Comparison of ENCODE assay signal across 10 cellular contexts in genomic region chr3:24519368-24520100, GRCh38. TPM values are rescaled to one million over a fixed set of nuclear protein-coding genes. Genes with fewer than 3 reads are reported as not detected.
DNase-seq lines count a peak whose midpoint lies in the region; ATAC-seq and TF ChIP-seq lines count a peak whose summit lies in the region.
"Had no signal": no experiment of that assay in that cellular context is flagged by ENCODE, and none has a peak within 500 bp of the region (broad histone marks: within the 10 kb centered on the region; RNA-seq: fewer than 3 reads in every experiment).

No MANE protein-coding gene starts in this region.

- no peak overlapping the region for H3K4me3 Mint-ChIP-seq in stimulated activated naive CD8-positive, alpha-beta T cell treated with anti-CD3 and anti-CD28 coated beads, Interleukin-15, amount 100 ng/mL, for 72 hours
- H3K4me3 Mint-ChIP-seq in CD8-positive, alpha-beta T cell, result no peak overlapping the region
- H3K4me3 Mint-ChIP-seq in activated CD4-positive, alpha-beta T cell treated with anti-CD3 and anti-CD28 coated beads, Interleukin-2, amount 10 ng/mL, durations not matched to agents 7 days and 5 days, result no peak overlapping the region
- H3K4me3 Mint-ChIP-seq: CD4-positive, CD25-positive, alpha-beta regulatory T cell had no signal

- H3K36me3 ChIP-seq in CD8-positive, alpha-beta T cell (ENCODE audit: insufficient read depth, low read length), result no peaks in the 10 kb centered on the region

- no peaks in the 10 kb centered on the region for H3K36me3 Mint-ChIP-seq in CD8-positive, alpha-beta T cell
- H3K36me3 Mint-ChIP-seq in activated CD4-positive, alpha-beta T cell treated with anti-CD3 and anti-CD28 coated beads, Interleukin-2, amount 10 ng/mL, durations not matched to agents 7 days and 5 days (ENCODE audit: low read depth), result no peaks in the 10 kb centered on the region
- H3K36me3 Mint-ChIP-seq: CD4-positive, CD25-positive, alpha-beta regulatory T cell had no signal

- no peak overlapping the region for H3K4me3 ChIP-seq in cardiac fibroblast (replicated peaks in 1 of 2; ENCODE audit: low read depth in 2 of 2, low read length in 2 of 2)
- no peak overlapping the region for H3K4me3 ChIP-seq in CD8-positive, alpha-beta T cell (ENCODE audit: low read depth, low read length)

- POLR2A ChIA-PET in CD8-positive, alpha-beta T cell (lab: Charles Lee), result no interaction called here
- POLR2A ChIA-PET in activated CD4-positive, alpha-beta T cell treated with anti-CD3 and anti-CD28 coated beads, Interleukin-2, amount 10 ng/mL, durations not matched to agents 7 days and 5 days (lab: Charles Lee), result no interaction called here

- TF ChIP-seq CTCF in cardiac fibroblast (IDR thresholded peaks at IDR 0.05; ENCODE audit: low read depth, low read length), result no peak
- no peak for TF ChIP-seq CTCF in CD8-positive, alpha-beta T cell (IDR thresholded peaks at IDR 0.05)

- DNase-seq in stimulated activated naive CD8-positive, alpha-beta T cell treated with anti-CD3 and anti-CD28 coated beads, Interleukin-15, amount 100 ng/mL, for 72 hours, result no peak
- DNase-seq in stimulated activated naive CD8-positive, alpha-beta T cell treated with anti-CD3 and anti-CD28 coated beads, Interleukin-15, Interleukin-2, amounts not matched to agents 100 U/mL and 50 U/mL, for 24 hours, result no peak
- DNase-seq in cardiac fibroblast (ENCODE audit: low read depth in 2 of 2) (peak; percentile 15 to 20), SHP77 (lab: John Stamatoyannopoulos, UW) (no peak), DMS53 treated with DMSO at 0.1 percent for 48 hours (lab: John Stamatoyannopoulos, UW; ENCODE audit: unreplicated experiment) (no peak)
- no peak for DNase-seq in CD8-positive, alpha-beta T cell
- no peak for DNase-seq in activated CD4-positive, alpha-beta T cell treated with anti-CD3 and anti-CD28 coated beads, Interleukin-2, amount 10 ng/mL, durations not matched to agents 7 days and 5 days
- DNase-seq: CD4-positive, CD25-positive, alpha-beta regulatory T cell had no signal

- H3K27me3 Mint-ChIP-seq in stimulated activated naive CD8-positive, alpha-beta T cell treated with anti-CD3 and anti-CD28 coated beads, Interleukin-15, amount 100 ng/mL, for 72 hours, result peaks cover 50% of the 10 kb centered on the region
- H3K27me3 Mint-ChIP-seq in CD8-positive, alpha-beta T cell (ENCODE audit: low read depth), result peaks cover 40% of the 10 kb centered on the region
- H3K27me3 Mint-ChIP-seq in activated CD4-positive, alpha-beta T cell treated with anti-CD3 and anti-CD28 coated beads, Interleukin-2, amount 10 ng/mL, durations not matched to agents 7 days and 5 days, result peaks cover 42% of the 10 kb centered on the region

- H3K27ac ChIP-seq in CD8-positive, alpha-beta T cell (ENCODE audit: low read depth, low read length), result no peak overlapping the region
- H3K27ac ChIP-seq: epithelial cell of prostate had no signal

- H3K9me3 ChIP-seq in CD8-positive, alpha-beta T cell (ENCODE audit: low read length), result no peaks in the 10 kb centered on the region

- H3K9me3 Mint-ChIP-seq in stimulated activated naive CD8-positive, alpha-beta T cell treated with anti-CD3 and anti-CD28 coated beads, Interleukin-15, amount 100 ng/mL, for 72 hours, result no peaks in the 10 kb centered on the region
- H3K9me3 Mint-ChIP-seq in CD8-positive, alpha-beta T cell, result no peaks in the 10 kb centered on the region
- no peaks in the 10 kb centered on the region for H3K9me3 Mint-ChIP-seq in activated CD4-positive, alpha-beta T cell treated with anti-CD3 and anti-CD28 coated beads, Interleukin-2, amount 10 ng/mL, durations not matched to agents 7 days and 5 days

- CTCF ChIA-PET in CD8-positive, alpha-beta T cell (lab: Charles Lee), result no interaction called here
- CTCF ChIA-PET in activated CD4-positive, alpha-beta T cell treated with anti-CD3 and anti-CD28 coated beads, Interleukin-2, amount 10 ng/mL, durations not matched to agents 7 days and 5 days (lab: Charles Lee), result no interaction called here

- no peaks in the 10 kb centered on the region for H3K27me3 ChIP-seq in CD8-positive, alpha-beta T cell (ENCODE audit: insufficient read depth, low read length)

- H3K4me1 ChIP-seq in CD8-positive, alpha-beta T cell (ENCODE audit: insufficient read depth, low read length), result no peaks in the 10 kb centered on the region

- H3K27ac Mint-ChIP-seq in stimulated activated naive CD8-positive, alpha-beta T cell treated with anti-CD3 and anti-CD28 coated beads, Interleukin-15, amount 100 ng/mL, for 72 hours, result no peak overlapping the region
- H3K27ac Mint-ChIP-seq in CD8-positive, alpha-beta T cell, result no peak overlapping the region
- H3K27ac Mint-ChIP-seq in activated CD4-positive, alpha-beta T cell treated with anti-CD3 and anti-CD28 coated beads, Interleukin-2, amount 10 ng/mL, durations not matched to agents 7 days and 5 days, result no peak overlapping the region
- H3K27ac Mint-ChIP-seq: CD4-positive, CD25-positive, alpha-beta regulatory T cell had no signal

- intact Hi-C loops in CD8-positive, alpha-beta T cell (cut with DNase I, micrococcal nuclease), result no loop called here

- ATAC-seq in stimulated activated naive CD8-positive, alpha-beta T cell treated with anti-CD3 and anti-CD28 coated beads, Interleukin-15, amount 100 ng/mL, for 72 hours, result peak; percentile 27
- ATAC-seq in stimulated activated naive CD8-positive, alpha-beta T cell treated with anti-CD3 and anti-CD28 coated beads, Interleukin-15, Interleukin-2, amounts not matched to agents 100 U/mL and 50 U/mL, for 24 hours, result no peak
- ATAC-seq in HG03060 (IDR thresholded peaks at IDR 0.05; ENCODE audit: low read depth, unreplicated experiment), result peak; percentile 48
- no peak for ATAC-seq in CD8-positive, alpha-beta T cell

- peaks cover 6% of the 10 kb centered on the region for H3K4me1 Mint-ChIP-seq in stimulated activated naive CD8-positive, alpha-beta T cell treated with anti-CD3 and anti-CD28 coated beads, Interleukin-15, amount 100 ng/mL, for 72 hours
- peaks cover 2% of the 10 kb centered on the region for H3K4me1 Mint-ChIP-seq in CD8-positive, alpha-beta T cell (ENCODE audit: low read depth)
- H3K4me1 Mint-ChIP-seq in activated CD4-positive, alpha-beta T cell treated with anti-CD3 and anti-CD28 coated beads, Interleukin-2, amount 10 ng/mL, durations not matched to agents 7 days and 5 days, result no peaks in the 10 kb centered on the region
- H3K4me1 Mint-ChIP-seq: CD4-positive, CD25-positive, alpha-beta regulatory T cell had no signal

RNA-seq across cellular contexts. Expression of gene THRB, which starts 24.9 kb away (rescaled TPM):
- not detected for total RNA-seq in CD8-positive, alpha-beta T cell
- not detected for total RNA-seq in activated CD4-positive, alpha-beta T cell treated with anti-CD3 and anti-CD28 coated beads, Interleukin-2, amount 10 ng/mL, durations not matched to agents 7 days and 5 days

Comparison
In these comparisons a context has a peak if more than half of its experiments do, and no peak if none do; other contexts are left out.
1. ATAC-seq: peak in stimulated activated naive CD8-positive, alpha-beta T cell treated with anti-CD3 and anti-CD28 coated beads, Interleukin-15, amount 100 ng/mL, for 72 hours (single experiment) and HG03060 (single experiment); none in stimulated activated naive CD8-positive, alpha-beta T cell treated with anti-CD3 and anti-CD28 coated beads, Interleukin-15, Interleukin-2, amounts not matched to agents 100 U/mL and 50 U/mL, for 24 hours (single experiment) and CD8-positive, alpha-beta T cell (single experiment).
2. DNase-seq: peak in cardiac fibroblast (2 of 2); none in stimulated activated naive CD8-positive, alpha-beta T cell treated with anti-CD3 and anti-CD28 coated beads, Interleukin-15, amount 100 ng/mL, for 72 hours (0 of 2), stimulated activated naive CD8-positive, alpha-beta T cell treated with anti-CD3 and anti-CD28 coated beads, Interleukin-15, Interleukin-2, amounts not matched to agents 100 U/mL and 50 U/mL, for 24 hours (single experiment), CD8-positive, alpha-beta T cell (0 of 7), SHP77 (0 of 2), activated CD4-positive, alpha-beta T cell treated with anti-CD3 and anti-CD28 coated beads, Interleukin-2, amount 10 ng/mL, durations not matched to agents 7 days and 5 days (single experiment) and DMS53 treated with DMSO at 0.1 percent for 48 hours (single experiment).